2 cellular contexts compared by ENCODE assay signal in genomic region chr1:78340006-78340405, GRCh38.
TF ChIP-seq lines count a peak whose summit lies in the region.

No MANE protein-coding gene starts in this region.

TF ChIP-seq in HCT116, 20 proteins besides CTCF, POLR2A, EP300 and RAD21 (continued from another document):
- TF ChIP-seq REST (IDR thresholded peaks at IDR 0.05; ENCODE audit: low read depth) (no peak), JUND (IDR thresholded peaks at IDR 0.05) (peak; percentile 78), SIN3A (IDR thresholded peaks at IDR 0.05; ENCODE audit: low read depth) (no peak), ZBTB33 (IDR thresholded peaks at IDR 0.05; ENCODE audit: extremely low read depth, insufficient replicate concordance, low read length) (no peak), ZFX (IDR thresholded peaks at IDR 0.05) (no peak), EZH2phosphoT487 (IDR thresholded peaks at IDR 0.05; ENCODE audit: borderline replicate concordance) (no peak), ATF3 (IDR thresholded peaks at IDR 0.05) (no peak), CEBPB (IDR thresholded peaks at IDR 0.05; ENCODE audit: low read depth) (no peak), EZH2 (IDR thresholded peaks at IDR 0.05) (no peak), ELF1 (IDR thresholded peaks at IDR 0.05; ENCODE audit: borderline replicate concordance, low read depth) (no peak)

TF ChIP-seq in GM23338, 12 proteins besides CTCF, POLR2A, EP300 and RAD21 (continued from another document):
- TF ChIP-seq ZNF462 (CRISPR knock-in tag; IDR thresholded peaks at IDR 0.05) (no peak), STAT1 (IDR thresholded peaks at IDR 0.05; ENCODE audit: unreplicated experiment) (no peak), ZNF331 (CRISPR knock-in tag; IDR thresholded peaks at IDR 0.05; ENCODE audit: low read depth) (no peak), JUNB (IDR thresholded peaks at IDR 0.05; ENCODE audit: unreplicated experiment) (no peak)
